In genomic region chr1:85936470-85936869, GRCh38 we compare ENCODE assay signal across 1 cellular context.
TF ChIP-seq lines count a peak whose summit lies in the region.

No MANE protein-coding gene starts in this region.

TF ChIP-seq in HepG2, 621 proteins besides CTCF, POLR2A, EP300 and RAD21 (continued from another document):
- TF ChIP-seq ZNF234 (CRISPR knock-in tag; conservative IDR thresholded peaks at IDR 0.05) (no peak), MIXL1 (CRISPR knock-in tag; IDR thresholded peaks at IDR 0.05) (no peak), FOXA3 (CRISPR knock-in tag; IDR thresholded peaks at IDR 0.05) (no peak), RFX5 (IDR thresholded peaks at IDR 0.05; ENCODE audit: low read depth, low read length) (no peak), HNF1B (CRISPR knock-in tag; IDR thresholded peaks at IDR 0.05) (no peak), NR2C2 (CRISPR knock-in tag; IDR thresholded peaks at IDR 0.05; ENCODE audit: borderline replicate concordance) (no peak), ZFP62 (CRISPR knock-in tag; IDR thresholded peaks at IDR 0.05) (no peak), HHEX (CRISPR knock-in tag; IDR thresholded peaks at IDR 0.05) (no peak), NR1H2 (CRISPR knock-in tag; IDR thresholded peaks at IDR 0.05; ENCODE audit: borderline replicate concordance, low read depth) (no peak), ZNF607 (CRISPR knock-in tag; IDR thresholded peaks at IDR 0.05; ENCODE audit: borderline replicate concordance) (no peak)
